16 cellular contexts compared by ENCODE assay signal in genomic region chr5:95530441-95530840, GRCh38. TPM values are rescaled to one million over a fixed set of nuclear protein-coding genes. Genes with fewer than 3 reads are reported as not detected.
A peak's percentile ranks its signal among the peaks of the same experiment; 100 is the strongest.
DNase-seq lines count a peak whose midpoint lies in the region; ATAC-seq and TF ChIP-seq lines count a peak whose summit lies in the region.
"Had no signal": no experiment of that assay in that cellular context is flagged by ENCODE, and none has a peak within 500 bp of the region (broad histone marks: within the 10 kb centered on the region; RNA-seq: fewer than 3 reads in every experiment).

No MANE protein-coding gene starts in this region.

- no peak overlapping the region for H3K9ac ChIP-seq in trophoblast cell (ENCODE audit: low read length)

- H3K79me2 ChIP-seq in trophoblast cell (ENCODE audit: control insufficient read depth, insufficient read depth, low read length, poor library complexity): no peaks in the 10 kb centered on the region

- H2AFZ ChIP-seq in trophoblast cell (ENCODE audit: insufficient read depth, low read length, poor library complexity): no peak overlapping the region

- H3K18ac ChIP-seq in trophoblast cell (ENCODE audit: low read length): no peak overlapping the region

- in situ Hi-C loops in SK-MEL-5 (cut with HindIII; ENCODE audit: low pct_unique_long_range_greater_than_20kb, low sequenced_read_pairs): no loop called here

- H4K8ac ChIP-seq in trophoblast cell (ENCODE audit: low read depth, low read length): no peak overlapping the region

- H4K12ac ChIP-seq in trophoblast cell (ENCODE audit: low read depth, low read length): no peak overlapping the region

- no peak overlapping the region for H2AK5ac ChIP-seq in trophoblast cell (ENCODE audit: low read length)

- no CpG with 5 or more reads among the region's 2 CpGs for WGBS in trophoblast cell (ENCODE audit: extremely low coverage, insufficient coverage, insufficient read length)

- no peak overlapping the region for H2BK12ac ChIP-seq in trophoblast cell (ENCODE audit: low read length)

- no peak overlapping the region for H3K27ac ChIP-seq in trophoblast cell (ENCODE audit: low read depth, low read length)
- H3K27ac ChIP-seq: neutrophil, skin epidermis, suprapubic skin had no signal

- TF ChIP-seq CTCF in fibroblast of mammary gland (conservative IDR thresholded peaks at IDR 0.05; ENCODE audit: control insufficient read depth, insufficient read depth, low read depth, low read length): no peak

- DNase-seq in ELR (ENCODE audit: low read depth): peak; percentile 94
- DNase-seq in SK-MEL-5 (ENCODE audit: low read depth, low spot score): peak; percentile 45
- peak; percentile 97 for DNase-seq in fibroblast of mammary gland (ENCODE audit: low read depth)
- DNase-seq in trophoblast cell: peak; percentile 23 to 52
- no peak for DNase-seq in hippocampal formation (lab: John Stamatoyannopoulos, UW)
- no peak for DNase-seq in T-helper 17 cell
- DNase-seq in NCI-H446 (lab: John Stamatoyannopoulos, UW): no peak
- DNase-seq: effector CD4-positive, alpha-beta T cell; KBM-7; NCI-H187 treated with DMSO at 0.1 percent for 48 hours had no signal

- H3K36me3 Mint-ChIP-seq in T-helper 17 cell (ENCODE audit: low read depth): peaks cover 20% of the 10 kb centered on the region

- H3K4ac ChIP-seq in trophoblast cell (ENCODE audit: low read depth, low read length): no peak overlapping the region

- H2BK120ac ChIP-seq in trophoblast cell (ENCODE audit: insufficient read depth, low read length, poor library complexity): no peak overlapping the region

- no peak overlapping the region for H3K4me3 ChIP-seq in fibroblast of mammary gland (ENCODE audit: control insufficient read depth, low read depth, low read length)
- no peak overlapping the region for H3K4me3 ChIP-seq in trophoblast cell (ENCODE audit: low read depth, low read length)
- H3K4me3 ChIP-seq: skin epidermis, suprapubic skin had no signal

- H2BK5ac ChIP-seq in trophoblast cell (ENCODE audit: low read depth, low read length, poor library complexity): no peak overlapping the region

- H3K23ac ChIP-seq in trophoblast cell (ENCODE audit: low read length): no peak overlapping the region

- no peaks in the 10 kb centered on the region for H3K79me1 ChIP-seq in trophoblast cell (ENCODE audit: low read length)

- H3K27me3 Mint-ChIP-seq in T-helper 17 cell: no peaks in the 10 kb centered on the region
- H3K27me3 Mint-ChIP-seq: memory B cell had no signal

- ATAC-seq in T-helper 17 cell (no peak), GM18517 (IDR thresholded peaks at IDR 0.05; ENCODE audit: unreplicated experiment) (no peak)
- ATAC-seq: activated CD4-positive, CD25-positive, alpha-beta regulatory T cell treated with anti-CD3 and anti-CD28 coated beads, Interleukin-2, amount 50 U/mL, for 24 hours had no signal

- peaks cover 28% of the 10 kb centered on the region for H3K4me1 Mint-ChIP-seq in T-helper 17 cell

- no peak overlapping the region for H3K4me2 ChIP-seq in trophoblast cell (ENCODE audit: low read length)

- H3K36me3 ChIP-seq in trophoblast cell (ENCODE audit: control insufficient read depth in 1 of 2, insufficient read depth in 2 of 2, low read length in 2 of 2): peaks cover 2 to 5% of the 10 kb centered on the region in 2 experiments

- no peak overlapping the region for H4K91ac ChIP-seq in trophoblast cell (ENCODE audit: low read depth, low read length)

- no peak overlapping the region for H3K14ac ChIP-seq in trophoblast cell (ENCODE audit: low read length)

- H3K4me1 ChIP-seq in trophoblast cell (ENCODE audit: control insufficient read depth in 1 of 2, insufficient read depth in 2 of 2, low read length in 2 of 2): no peaks in the 10 kb centered on the region
- H3K4me1 ChIP-seq: suprapubic skin had no signal

- no peaks in the 10 kb centered on the region for H3K9me3 ChIP-seq in trophoblast cell (ENCODE audit: insufficient read depth, low read depth, low read length)
- no peaks in the 10 kb centered on the region for H3K9me3 ChIP-seq in T-helper 17 cell (ENCODE audit: control insufficient read depth, low read length, poor library complexity, severe bottlenecking)
- H3K9me3 ChIP-seq: neutrophil, suprapubic skin had no signal

- H3K27me3 ChIP-seq in trophoblast cell (ENCODE audit: insufficient read depth, low read length): no peaks in the 10 kb centered on the region
- H3K27me3 ChIP-seq: neutrophil, suprapubic skin had no signal

- no peak overlapping the region for H3K4me3 Mint-ChIP-seq in T-helper 17 cell
- H3K4me3 Mint-ChIP-seq: memory B cell had no signal

- H3K27ac Mint-ChIP-seq in T-helper 17 cell: no peak overlapping the region
- H3K27ac Mint-ChIP-seq: memory B cell had no signal

RNA-seq across cellular contexts. Expression of gene SKIC3, which starts 24.3 kb away (rescaled TPM):
- total RNA-seq in SK-MEL-5 (2014; rRNA removed; shearing (Covaris generic)): 78.1 and 87.3 TPM in 2 replicates
- 30.2 and 37.9 TPM in 2 replicates for polyA plus RNA-seq in SK-MEL-5 (2015; cell fraction: cytosol; rRNA removed)
- 245 and 273 TPM in 2 replicates for polyA plus RNA-seq in SK-MEL-5 (2015; cell fraction: nucleus; rRNA removed)
- 33.3 and 33.5 TPM in 2 replicates for polyA plus RNA-seq in trophoblast cell (2013)
- total RNA-seq in T-helper 17 cell: 10 to 100 TPM; 78.2 to 90.2 TPM

RNA-seq across cellular contexts. Expression of gene ARSK, which starts 24.5 kb away (rescaled TPM):
- total RNA-seq in SK-MEL-5 (2014; rRNA removed; shearing (Covaris generic)): 3.9 and 4.0 TPM in 2 replicates
- 5.2 and 6.7 TPM in 2 replicates for polyA plus RNA-seq in SK-MEL-5 (2015; cell fraction: cytosol; rRNA removed)
- polyA plus RNA-seq in SK-MEL-5 (2015; cell fraction: nucleus; rRNA removed): 2.3 and 4.8 TPM in 2 replicates
- polyA plus RNA-seq in trophoblast cell (2013): 7.7 and 8.0 TPM in 2 replicates
- 1 to 10 TPM; 4.7 to 4.8 TPM for total RNA-seq in T-helper 17 cell

Comparison
In these comparisons a context has a peak if more than half of its experiments do, and no peak if none do; other contexts are left out.
1. DNase-seq: peak in ELR (single experiment), SK-MEL-5 (single experiment), fibroblast of mammary gland (single experiment) and trophoblast cell (2 of 2); none in hippocampal formation (0 of 2), T-helper 17 cell (0 of 3) and NCI-H446 (0 of 2).